Comparison of ENCODE assay signal across 21 cellular contexts in genomic region chr6:28618889-28619555, GRCh38.
DNase-seq lines count a peak whose midpoint lies in the region; ATAC-seq, FAIRE-seq and TF ChIP-seq lines count a peak whose summit lies in the region.
"Had no signal": no experiment of that assay in that cellular context is flagged by ENCODE, and none has a peak within 500 bp of the region (broad histone marks: within the 10 kb centered on the region; RNA-seq: fewer than 3 reads in every experiment).

No MANE protein-coding gene starts in this region.

- H3K36me3 ChIP-seq in GM23338 (ENCODE audit: insufficient read depth): no peaks in the 10 kb centered on the region
- H3K36me3 ChIP-seq in K562 (ENCODE audit: control insufficient read depth, insufficient read depth, low read length): peaks cover 18% of the 10 kb centered on the region
- H3K36me3 ChIP-seq: BE2C had no signal

- H3K9me1 ChIP-seq in K562 (ENCODE audit: control insufficient read depth, insufficient read depth, low read length): no peaks in the 10 kb centered on the region

- H3K4me3 ChIP-seq in GM23338: no peak overlapping the region
- H3K4me3 ChIP-seq in K562: no peak overlapping the region

- H3K4me1 Mint-ChIP-seq in GM23338: peaks cover 9% of the 10 kb centered on the region
- peaks cover 41% of the 10 kb centered on the region for H3K4me1 Mint-ChIP-seq in nephron progenitor cell
- H3K4me1 Mint-ChIP-seq in type B pancreatic cell (ENCODE audit: unreplicated experiment): peaks cover 12% of the 10 kb centered on the region
- H3K4me1 Mint-ChIP-seq: CD4-positive, CD25-positive, alpha-beta regulatory T cell had no signal

- H3K9me3 Mint-ChIP-seq in GM23338: no peaks in the 10 kb centered on the region
- H3K9me3 Mint-ChIP-seq in nephron progenitor cell: peaks cover 13% of the 10 kb centered on the region
- no peaks in the 10 kb centered on the region for H3K9me3 Mint-ChIP-seq in type B pancreatic cell

- H2AFZ ChIP-seq in GM23338 (no peak overlapping the region), K562 (ENCODE audit: low read depth, low read length) (no peak overlapping the region)

- no peak overlapping the region for H3K4me2 ChIP-seq in GM23338
- H3K4me2 ChIP-seq in K562 (ENCODE audit: insufficient read depth, low read length): no peak overlapping the region

- peaks cover 14% of the 10 kb centered on the region; the same call in 1 of the 2 replicates for H3K9me3 ChIP-seq in K562 (replicated peaks; ENCODE audit: control insufficient read depth, insufficient read depth, low read depth, low read length)
- H3K9me3 ChIP-seq: BE2C had no signal

- H4K20me1 ChIP-seq in GM23338 (replicated peaks; ENCODE audit: insufficient read depth) (no peaks in the 10 kb centered on the region), K562 (replicated peaks; ENCODE audit: control insufficient read depth, insufficient read depth, low read length) (no peaks in the 10 kb centered on the region)

- DNase-seq in GM23338 (ENCODE audit: low spot score): peak; percentile 46
- DNase-seq in K562 (ENCODE audit: extremely low read depth in 1 of 4, low spot score in 3 of 4): no peak
- no peak for DNase-seq in nephron progenitor cell
- DNase-seq in type B pancreatic cell (ENCODE audit: extremely low spot score, unreplicated experiment): no peak
- no peak for DNase-seq in substantia nigra (lab: John Stamatoyannopoulos, UW)
- DNase-seq in Right ventricle myocardium inferior (ENCODE audit: missing footprints): no peak
- no peak for DNase-seq in NCI-H226
- DNase-seq: BE2C; CD4-positive, CD25-positive, alpha-beta regulatory T cell; DMS53; KBM-7; MV-4-11; NCI-H1105; NCI-H1436 treated with DMSO at 0.1 percent for 48 hours; NCI-H187 treated with DMSO at 0.1 percent for 48 hours; NCI-H526 treated with DMSO at 0.1 percent for 48 hours; RPMI8226; SHP77; T-helper 1 cell had no signal

- no peaks in the 10 kb centered on the region for H3K9me2 ChIP-seq in GM23338 (ENCODE audit: insufficient read depth)

- in situ Hi-C loops in K562 (cut with MboI): no loop called here

- TF ChIP-seq EP300 in K562 (IDR thresholded peaks at IDR 0.05; ENCODE audit: low read length): no peak

- H3F3A ChIP-seq in GM23338 (replicated peaks; ENCODE audit: low read depth): no peaks in the 10 kb centered on the region

- no peak overlapping the region for H3K4me3 Mint-ChIP-seq in GM23338
- peak overlapping the region; percentile 59 for H3K4me3 Mint-ChIP-seq in nephron progenitor cell
- peak overlapping the region; percentile 70 for H3K4me3 Mint-ChIP-seq in type B pancreatic cell
- H3K4me3 Mint-ChIP-seq: CD4-positive, CD25-positive, alpha-beta regulatory T cell had no signal

- TF ChIP-seq RAD21 in K562 (CRISPR knock-in tag; conservative IDR thresholded peaks at IDR 0.05 in 1 of 2, IDR thresholded peaks at IDR 0.05 in 1 of 2): no peak

- CTCF ChIA-PET in K562 (lab: Yijun Ruan, JAX; ENCODE audit: low intra/inter-chr PET ratio): no interaction called here

- H3K27ac Mint-ChIP-seq in GM23338 (no peak overlapping the region), nephron progenitor cell (peak overlapping the region; percentile 94), type B pancreatic cell (peak overlapping the region; percentile 45)
- H3K27ac Mint-ChIP-seq: CD4-positive, CD25-positive, alpha-beta regulatory T cell had no signal

- peaks cover 25% of the 10 kb centered on the region for H3K27me3 ChIP-seq in GM23338 (ENCODE audit: insufficient read depth)
- no peaks in the 10 kb centered on the region for H3K27me3 ChIP-seq in K562 (ENCODE audit: control insufficient read depth in 2 of 2, insufficient read depth in 2 of 2, low read length in 2 of 2)
- H3K27me3 ChIP-seq: BE2C had no signal

- no peak for FAIRE-seq in K562 (lab: Jason Lieb, UNC)
- FAIRE-seq: G401.6, H54 had no signal

- intact Hi-C loops in K562 (cut with micrococcal nuclease) (loop anchor here (10.0 kb wide), 1 partner anchor 394 kb away; the partner anchor contains the start of gene ZSCAN9), Right ventricle myocardium inferior (cut with DNase I) (no loop called here)

- BruUV-seq in K562 (replicated peaks; lab: Mats Ljungman, UMichigan): no TSS peak

- POLR2A ChIA-PET in K562 (lab: Yijun Ruan, JAX): interaction anchor here (0.6 to 1.3 kb wide), 3 partner anchors 18 to 263 kb away, joined by 3 to 5 read pairs (median 4); no protein-coding TSS in a partner anchor

- TF ChIP-seq CTCF in GM23338 (conservative IDR thresholded peaks at IDR 0.05; ENCODE audit: low read depth in 2 of 2): no peak
- TF ChIP-seq CTCF in K562 (IDR thresholded peaks at IDR 0.05 in 2 of 3, conservative IDR thresholded peaks at IDR 0.05 in 1 of 3; ENCODE audit: insufficient read depth in 2 of 3, low read depth in 1 of 3, low read length in 3 of 3): no peak
- TF ChIP-seq CTCF in nephron progenitor cell (IDR thresholded peaks at IDR 0.05): no peak
- TF ChIP-seq CTCF in type B pancreatic cell (conservative IDR thresholded peaks at IDR 0.05): no peak

- H3K36me3 Mint-ChIP-seq in GM23338 (ENCODE audit: low read depth) (no peaks in the 10 kb centered on the region), nephron progenitor cell (ENCODE audit: low read depth) (peaks cover 9% of the 10 kb centered on the region), type B pancreatic cell (no peaks in the 10 kb centered on the region)

- H3K27me3 Mint-ChIP-seq in GM23338 (ENCODE audit: insufficient read depth, low read depth, poor library complexity): peaks cover 18% of the 10 kb centered on the region
- peaks cover 14% of the 10 kb centered on the region for H3K27me3 Mint-ChIP-seq in nephron progenitor cell (ENCODE audit: low read depth, poor library complexity)
- no peaks in the 10 kb centered on the region for H3K27me3 Mint-ChIP-seq in type B pancreatic cell

- TF ChIP-seq POLR2A in K562 (conservative IDR thresholded peaks at IDR 0.05): no peak

- no peak overlapping the region for H3K9ac ChIP-seq in K562 (ENCODE audit: insufficient read depth in 1 of 2, low read depth in 2 of 2, low read length in 2 of 2)

- no peak for ATAC-seq in GM23338
- ATAC-seq in K562: no peak
- ATAC-seq in Right ventricle myocardium inferior: no peak

- H3K4me1 ChIP-seq in GM23338 (ENCODE audit: insufficient read depth) (peaks cover 12% of the 10 kb centered on the region), K562 (replicated peaks in 1 of 2; ENCODE audit: control insufficient read depth in 2 of 2, insufficient read depth in 2 of 2, low read length in 2 of 2) (peaks cover 11 to 13% of the 10 kb centered on the region in 2 experiments; a peak in 4 of 5 replicates)
- H3K4me1 ChIP-seq: BE2C had no signal

- H3K27ac ChIP-seq in GM23338 (ENCODE audit: low read depth) (no peak overlapping the region), K562 (ENCODE audit: extremely low read depth, low read depth, low read length) (no peak overlapping the region), substantia nigra (ENCODE audit: low read depth, low read length, poor library complexity, severe bottlenecking) (no peak overlapping the region)

- no peaks in the 10 kb centered on the region for H3K79me2 ChIP-seq in GM23338 (replicated peaks; ENCODE audit: insufficient read depth)
- peaks cover 55% of the 10 kb centered on the region for H3K79me2 ChIP-seq in K562 (ENCODE audit: control insufficient read depth, insufficient read depth, low read length)

TF ChIP-seq in GM23338, 12 proteins besides CTCF, POLR2A, EP300 and RAD21 (continues in another document):
- TF ChIP-seq JUNB (IDR thresholded peaks at IDR 0.05; ENCODE audit: unreplicated experiment) (no peak), STAT1 (IDR thresholded peaks at IDR 0.05; ENCODE audit: unreplicated experiment) (no peak), ZNF114 (CRISPR knock-in tag; IDR thresholded peaks at IDR 0.05) (no peak), ETS1 (IDR thresholded peaks at IDR 0.05) (no peak)

TF ChIP-seq in K562, 482 proteins besides CTCF, POLR2A, EP300 and RAD21:
- TF ChIP-seq CEBPG (CRISPR knock-in tag; IDR thresholded peaks at IDR 0.05): no peak
- peak; percentile 48 to 70; a peak in 3 of 4 replicates for TF ChIP-seq CEBPG (tag; conservative IDR thresholded peaks at IDR 0.05 in 1 of 2, IDR thresholded peaks at IDR 0.05 in 1 of 2)
- TF ChIP-seq ATF3 (IDR thresholded peaks at IDR 0.05): peak; percentile 51
- no peak for TF ChIP-seq ATF3 (CRISPR knock-in tag; conservative IDR thresholded peaks at IDR 0.05)
- TF ChIP-seq RFX1 (IDR thresholded peaks at IDR 0.05): peak; percentile 53; the same call in 1 of the 2 replicates
- no peak for TF ChIP-seq ZNF140 (CRISPR knock-in tag; IDR thresholded peaks at IDR 0.05)
